In the genomic region with DNA sequence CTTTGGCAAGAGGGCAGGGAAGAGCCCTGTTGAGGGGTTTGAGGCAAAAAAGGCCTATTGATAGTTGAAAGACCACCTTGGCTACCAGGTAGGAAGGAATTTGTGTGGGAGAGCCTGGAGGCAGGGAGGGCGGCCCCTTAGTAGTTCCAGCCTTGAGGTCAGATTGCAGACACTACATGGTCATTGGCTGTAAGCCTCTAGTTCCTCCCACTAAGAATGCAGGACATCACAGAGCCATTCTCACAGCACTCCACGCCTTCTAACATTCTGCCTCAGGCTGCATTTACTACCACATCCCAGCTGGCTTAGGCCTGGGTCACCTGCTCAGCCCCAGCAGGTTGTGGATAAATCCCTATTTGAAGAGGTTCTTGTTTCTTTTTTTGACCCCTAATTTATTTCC, we compare ENCODE assay signal across 1 cellular context.
TF ChIP-seq lines count a peak whose summit lies in the region.

No MANE protein-coding gene starts in this region.

TF ChIP-seq in GM23338, 12 proteins besides CTCF, POLR2A, EP300 and RAD21 (continued from another document):
- no peak for TF ChIP-seq ZNF331 (CRISPR knock-in tag; IDR thresholded peaks at IDR 0.05; ENCODE audit: low read depth)
- no peak for TF ChIP-seq STAT1 (IDR thresholded peaks at IDR 0.05; ENCODE audit: unreplicated experiment)
